Comparison of ENCODE assay signal across 8 cellular contexts in genomic region chr16:19520861-19521331, GRCh38. TPM values are rescaled to one million over a fixed set of nuclear protein-coding genes. Genes with fewer than 3 reads are reported as not detected.
DNase-seq lines count a peak whose midpoint lies in the region; ATAC-seq lines count a peak whose summit lies in the region.

No MANE protein-coding gene starts in this region.

- H3K9me3 Mint-ChIP-seq in CD8-positive, alpha-beta memory T cell: no peaks in the 10 kb centered on the region
- H3K9me3 Mint-ChIP-seq in activated T-helper 2 cell treated with anti-CD3 and anti-CD28 coated beads, Interferon-gamma antibody, Interleukin-2, Interleukin-4, amounts not matched to agents 10 μg/mL and 5 μg/mL and 100 μg/mL, durations not matched to agents 14 hours and 24 hours and 36 hours: no peaks in the 10 kb centered on the region
- H3K9me3 Mint-ChIP-seq in stimulated activated naive B cell treated with anti-CD40 and anti-IgM and Interleukin-4, amounts not matched to agents 10 μg/mL and 1 μg/mL and 100 μg/mL, for 72 hours: no peaks in the 10 kb centered on the region

- H3K27ac Mint-ChIP-seq in CD8-positive, alpha-beta memory T cell: peak overlapping the region; percentile 85 to 100 (median 96)
- H3K27ac Mint-ChIP-seq in activated T-helper 2 cell treated with anti-CD3 and anti-CD28 coated beads, Interferon-gamma antibody, Interleukin-2, Interleukin-4, amounts not matched to agents 10 μg/mL and 5 μg/mL and 100 μg/mL, durations not matched to agents 14 hours and 24 hours and 36 hours: peak overlapping the region; percentile 90
- H3K27ac Mint-ChIP-seq in stimulated activated naive B cell treated with anti-CD40 and anti-IgM and Interleukin-4, amounts not matched to agents 10 μg/mL and 1 μg/mL and 100 μg/mL, for 72 hours: peak overlapping the region; percentile 95

- POLR2A ChIA-PET in CD8-positive, alpha-beta memory T cell (lab: Charles Lee): interaction anchor here (0.6 to 0.7 kb wide), 2 partner anchors 34 to 234 kb away, joined by 3 read pairs; no protein-coding TSS in a partner anchor

- H3K27me3 Mint-ChIP-seq in CD8-positive, alpha-beta memory T cell: no peaks in the 10 kb centered on the region
- H3K27me3 Mint-ChIP-seq in activated T-helper 2 cell treated with anti-CD3 and anti-CD28 coated beads, Interferon-gamma antibody, Interleukin-2, Interleukin-4, amounts not matched to agents 10 μg/mL and 5 μg/mL and 100 μg/mL, durations not matched to agents 14 hours and 24 hours and 36 hours (ENCODE audit: low read depth): no peaks in the 10 kb centered on the region
- no peaks in the 10 kb centered on the region for H3K27me3 Mint-ChIP-seq in stimulated activated naive B cell treated with anti-CD40 and anti-IgM and Interleukin-4, amounts not matched to agents 10 μg/mL and 1 μg/mL and 100 μg/mL, for 72 hours

- no peaks in the 10 kb centered on the region for H3K9me3 ChIP-seq in CD8-positive, alpha-beta memory T cell (ENCODE audit: low read length)
- H3K9me3 ChIP-seq in iPS-20b (ENCODE audit: insufficient read depth, low read depth, low read length): no peaks in the 10 kb centered on the region

- DNase-seq in CD8-positive, alpha-beta memory T cell: no peak
- DNase-seq in HT1080 (ENCODE audit: low read depth): peak; percentile 58
- DNase-seq in activated T-helper 2 cell treated with anti-CD3 and anti-CD28 coated beads, Interferon-gamma antibody, Interleukin-2, Interleukin-4, amounts not matched to agents 10 μg/mL and 5 μg/mL and 100 μg/mL, durations not matched to agents 14 hours and 24 hours and 36 hours (ENCODE audit: low spot score): no peak
- DNase-seq in stimulated activated naive B cell treated with anti-CD40 and anti-IgM and Interleukin-4, amounts not matched to agents 10 μg/mL and 1 μg/mL and 100 μg/mL, for 72 hours: no peak
- DNase-seq in MV-4-11 (lab: John Stamatoyannopoulos, UW): no peak

- peak overlapping the region; percentile 79 for H3K27ac ChIP-seq in CD8-positive, alpha-beta memory T cell (ENCODE audit: low read depth, low read length)
- no peak overlapping the region for H3K27ac ChIP-seq in iPS-20b (ENCODE audit: low read length)

- peaks cover 4 to 40% (median 12%) of the 10 kb centered on the region in 3 donors for H3K36me3 Mint-ChIP-seq in CD8-positive, alpha-beta memory T cell
- peaks cover 37% of the 10 kb centered on the region for H3K36me3 Mint-ChIP-seq in activated T-helper 2 cell treated with anti-CD3 and anti-CD28 coated beads, Interferon-gamma antibody, Interleukin-2, Interleukin-4, amounts not matched to agents 10 μg/mL and 5 μg/mL and 100 μg/mL, durations not matched to agents 14 hours and 24 hours and 36 hours (ENCODE audit: low read depth)
- peaks cover 16 to 17% of the 10 kb centered on the region in 2 donors for H3K36me3 Mint-ChIP-seq in stimulated activated naive B cell treated with anti-CD40 and anti-IgM and Interleukin-4, amounts not matched to agents 10 μg/mL and 1 μg/mL and 100 μg/mL, for 72 hours

- H3K4me3 ChIP-seq in CD8-positive, alpha-beta memory T cell (ENCODE audit: low read length): peak overlapping the region; percentile 91
- H3K4me3 ChIP-seq in iPS-20b (ENCODE audit: low read length): peak overlapping the region; percentile 83

- no peaks in the 10 kb centered on the region for H3K27me3 ChIP-seq in CD8-positive, alpha-beta memory T cell (ENCODE audit: insufficient read depth, low read length, poor library complexity, severe bottlenecking)
- no peaks in the 10 kb centered on the region for H3K27me3 ChIP-seq in iPS-20b (ENCODE audit: insufficient read depth, low read length)

- H3K4me3 Mint-ChIP-seq in CD8-positive, alpha-beta memory T cell: peak overlapping the region; percentile 90 to 99 (median 94)
- H3K4me3 Mint-ChIP-seq in activated T-helper 2 cell treated with anti-CD3 and anti-CD28 coated beads, Interferon-gamma antibody, Interleukin-2, Interleukin-4, amounts not matched to agents 10 μg/mL and 5 μg/mL and 100 μg/mL, durations not matched to agents 14 hours and 24 hours and 36 hours (ENCODE audit: low read depth): peak overlapping the region; percentile 97
- H3K4me3 Mint-ChIP-seq in stimulated activated naive B cell treated with anti-CD40 and anti-IgM and Interleukin-4, amounts not matched to agents 10 μg/mL and 1 μg/mL and 100 μg/mL, for 72 hours: peak overlapping the region; percentile 84 to 96

- peaks cover 58 to 87% (median 82%) of the 10 kb centered on the region in 3 donors for H3K4me1 Mint-ChIP-seq in CD8-positive, alpha-beta memory T cell
- H3K4me1 Mint-ChIP-seq in activated T-helper 2 cell treated with anti-CD3 and anti-CD28 coated beads, Interferon-gamma antibody, Interleukin-2, Interleukin-4, amounts not matched to agents 10 μg/mL and 5 μg/mL and 100 μg/mL, durations not matched to agents 14 hours and 24 hours and 36 hours (ENCODE audit: low read depth): peaks cover 56% of the 10 kb centered on the region
- peaks cover 24 to 48% of the 10 kb centered on the region in 2 donors for H3K4me1 Mint-ChIP-seq in stimulated activated naive B cell treated with anti-CD40 and anti-IgM and Interleukin-4, amounts not matched to agents 10 μg/mL and 1 μg/mL and 100 μg/mL, for 72 hours

- H3K4me1 ChIP-seq in CD8-positive, alpha-beta memory T cell (ENCODE audit: insufficient read depth, low read length): peaks cover 37% of the 10 kb centered on the region
- peaks cover 24% of the 10 kb centered on the region for H3K4me1 ChIP-seq in iPS-20b (ENCODE audit: insufficient read depth, low read length)

- peaks cover 10% of the 10 kb centered on the region for H3K36me3 ChIP-seq in CD8-positive, alpha-beta memory T cell (ENCODE audit: insufficient read depth, low read length)
- peaks cover 16% of the 10 kb centered on the region for H3K36me3 ChIP-seq in iPS-20b (ENCODE audit: insufficient read depth, low read depth, low read length)

- intact Hi-C loops in activated T-helper 2 cell treated with anti-CD3 and anti-CD28 coated beads, Interferon-gamma antibody, Interleukin-2, Interleukin-4, amounts not matched to agents 10 μg/mL and 5 μg/mL and 100 μg/mL, durations not matched to agents 14 hours and 24 hours and 36 hours (cut with micrococcal nuclease): loop anchor here (5.0 kb wide), 5 partner anchors 139 to 719 kb away; partner anchors contain the start of gene ARL6IP1

- CTCF ChIA-PET in CD8-positive, alpha-beta memory T cell (lab: Charles Lee): interaction anchor here (0.9 to 1.8 kb wide), 4 partner anchors 10 to 34 kb away, joined by 3 to 5 read pairs (median 3); partner anchors contain the start of gene VPS35L

- H3K9ac ChIP-seq in iPS-20b (ENCODE audit: low read depth, low read length): peak overlapping the region; percentile 89; the same call in 1 of the 2 replicates

- no peak for ATAC-seq in stimulated activated naive B cell treated with anti-CD40 and anti-IgM and Interleukin-4, amounts not matched to agents 10 μg/mL and 1 μg/mL and 100 μg/mL, for 72 hours (replicated peaks)
- ATAC-seq in HG03565 (IDR thresholded peaks at IDR 0.05; ENCODE audit: unreplicated experiment) (no peak), HG03521 (IDR thresholded peaks at IDR 0.05; ENCODE audit: unreplicated experiment) (no peak)

RNA-seq across cellular contexts. Expression of gene GDE1, which starts 1.0 kb away (rescaled TPM):
- total RNA-seq in CD8-positive, alpha-beta memory T cell: 10 to 100 TPM; 27.9 to 30.5 TPM
- 39.8 TPM for polyA plus RNA-seq in CD8-positive, alpha-beta memory T cell
- total RNA-seq in HT1080 (2014; rRNA removed; shearing (Covaris generic)): 34.6 and 45.7 TPM in 2 replicates
- polyA plus RNA-seq in HT1080 (2015; cell fraction: cytosol; rRNA removed): 36.8 and 43.5 TPM in 2 replicates
- 15.1 and 16.3 TPM in 2 replicates for polyA plus RNA-seq in HT1080 (2015; cell fraction: nucleus; rRNA removed)
- 32.4 and 32.8 TPM in 2 replicates for total RNA-seq in activated T-helper 2 cell treated with anti-CD3 and anti-CD28 coated beads, Interferon-gamma antibody, Interleukin-2, Interleukin-4, amounts not matched to agents 10 μg/mL and 5 μg/mL and 100 μg/mL, durations not matched to agents 14 hours and 24 hours and 36 hours

RNA-seq across cellular contexts. Expression of gene CCP110, which starts 2.8 kb away (rescaled TPM):
- total RNA-seq in CD8-positive, alpha-beta memory T cell: 10 to 100 TPM; 30.1 to 37.4 TPM
- polyA plus RNA-seq in CD8-positive, alpha-beta memory T cell: 8.2 TPM
- 12.8 and 17.4 TPM in 2 replicates for total RNA-seq in HT1080 (2014; rRNA removed; shearing (Covaris generic))
- polyA plus RNA-seq in HT1080 (2015; cell fraction: cytosol; rRNA removed): 17.6 and 23.6 TPM in 2 replicates
- 24.4 and 31.8 TPM in 2 replicates for polyA plus RNA-seq in HT1080 (2015; cell fraction: nucleus; rRNA removed)
- 25.9 and 30.2 TPM in 2 replicates for total RNA-seq in activated T-helper 2 cell treated with anti-CD3 and anti-CD28 coated beads, Interferon-gamma antibody, Interleukin-2, Interleukin-4, amounts not matched to agents 10 μg/mL and 5 μg/mL and 100 μg/mL, durations not matched to agents 14 hours and 24 hours and 36 hours

RNA-seq across cellular contexts. Expression of gene VPS35L, which starts 34.6 kb away (rescaled TPM):
- total RNA-seq in CD8-positive, alpha-beta memory T cell: 10 to 100 TPM; 37.4 to 40.2 TPM
- polyA plus RNA-seq in CD8-positive, alpha-beta memory T cell: 52.3 TPM
- 18.9 and 25.3 TPM in 2 replicates for total RNA-seq in HT1080 (2014; rRNA removed; shearing (Covaris generic))
- polyA plus RNA-seq in HT1080 (2015; cell fraction: cytosol; rRNA removed): 48.0 and 53.4 TPM in 2 replicates
- polyA plus RNA-seq in HT1080 (2015; cell fraction: nucleus; rRNA removed): 66.4 and 67.6 TPM in 2 replicates
- 44.3 and 45.7 TPM in 2 replicates for total RNA-seq in activated T-helper 2 cell treated with anti-CD3 and anti-CD28 coated beads, Interferon-gamma antibody, Interleukin-2, Interleukin-4, amounts not matched to agents 10 μg/mL and 5 μg/mL and 100 μg/mL, durations not matched to agents 14 hours and 24 hours and 36 hours
